Comparison of ENCODE assay signal across 8 cellular contexts in genomic region chr6:15365273-15365687, GRCh38.
DNase-seq lines count a peak whose midpoint lies in the region; ATAC-seq lines count a peak whose summit lies in the region.

No MANE protein-coding gene starts in this region.

- H3K27me3 Mint-ChIP-seq in stimulated activated naive CD8-positive, alpha-beta T cell treated with anti-CD3 and anti-CD28 coated beads, Interleukin-15, Interleukin-2, amounts not matched to agents 100 ng/mL and 50 ng/mL, for 24 hours = no peaks in the 10 kb centered on the region

- peaks cover 29% of the 10 kb centered on the region for H3K36me3 Mint-ChIP-seq in stimulated activated naive CD8-positive, alpha-beta T cell treated with anti-CD3 and anti-CD28 coated beads, Interleukin-15, Interleukin-2, amounts not matched to agents 100 ng/mL and 50 ng/mL, for 24 hours (ENCODE audit: low read depth)

- no peaks in the 10 kb centered on the region for H3K27me3 ChIP-seq in endocrine pancreas (ENCODE audit: control insufficient read depth, insufficient read depth, low read length)

- no peaks in the 10 kb centered on the region for H3K9me3 ChIP-seq in endocrine pancreas (ENCODE audit: control insufficient read depth, low read length)
- no peaks in the 10 kb centered on the region for H3K9me3 ChIP-seq in mesodermal cell (ENCODE audit: control insufficient read depth, low read length)

- H3K4me3 ChIP-seq in endocrine pancreas (ENCODE audit: control insufficient read depth, insufficient read depth, low read length) (peak overlapping the region; percentile 65), mesodermal cell (ENCODE audit: extremely low read depth, insufficient read depth, low read length, poor library complexity, severe bottlenecking) (no peak overlapping the region)

- ATAC-seq in GM21423 (IDR thresholded peaks at IDR 0.05; ENCODE audit: unreplicated experiment) (peak; percentile 36), GM18498 (IDR thresholded peaks at IDR 0.05; ENCODE audit: unreplicated experiment) (no peak)

- H3K4me1 ChIP-seq in endocrine pancreas (ENCODE audit: control insufficient read depth, insufficient read depth, low read length) (peaks cover 14% of the 10 kb centered on the region), mesodermal cell (ENCODE audit: control insufficient read depth, insufficient read depth, low read length, poor library complexity, severe bottlenecking) (peaks cover 14% of the 10 kb centered on the region)

- peaks cover 8% of the 10 kb centered on the region for H3K4me1 Mint-ChIP-seq in stimulated activated naive CD8-positive, alpha-beta T cell treated with anti-CD3 and anti-CD28 coated beads, Interleukin-15, Interleukin-2, amounts not matched to agents 100 ng/mL and 50 ng/mL, for 24 hours (ENCODE audit: low read depth)

- peak overlapping the region; percentile 46 for H3K27ac Mint-ChIP-seq in stimulated activated naive CD8-positive, alpha-beta T cell treated with anti-CD3 and anti-CD28 coated beads, Interleukin-15, Interleukin-2, amounts not matched to agents 100 ng/mL and 50 ng/mL, for 24 hours

- peak overlapping the region; percentile 59 for H3K4me3 Mint-ChIP-seq in stimulated activated naive CD8-positive, alpha-beta T cell treated with anti-CD3 and anti-CD28 coated beads, Interleukin-15, Interleukin-2, amounts not matched to agents 100 ng/mL and 50 ng/mL, for 24 hours

- H3K9me3 Mint-ChIP-seq in stimulated activated naive CD8-positive, alpha-beta T cell treated with anti-CD3 and anti-CD28 coated beads, Interleukin-15, Interleukin-2, amounts not matched to agents 100 ng/mL and 50 ng/mL, for 24 hours = no peaks in the 10 kb centered on the region

- H3K9ac ChIP-seq in endocrine pancreas (ENCODE audit: control insufficient read depth, insufficient read depth, low read length) = no peak overlapping the region

- WGBS in mesodermal cell (ENCODE audit: insufficient coverage in 2 of 2), 2 experiments = 31 to 45% methylated on average over 11 of the region's 13 CpGs

- peak; percentile 66 for DNase-seq in NCI-H2196 treated with DMSO at 0.1 percent for 48 hours (lab: John Stamatoyannopoulos, UW; ENCODE audit: unreplicated experiment)
- DNase-seq in activated CD4-positive, alpha-beta T cell treated with anti-CD3 and anti-CD28 coated beads for 48 hours = peak; percentile 54
- DNase-seq in HuH-7.5 (ENCODE audit: low spot score) = no peak

- H3K36me3 ChIP-seq in endocrine pancreas (ENCODE audit: control insufficient read depth, insufficient read depth, low read length) (no peaks in the 10 kb centered on the region), mesodermal cell (ENCODE audit: control insufficient read depth, insufficient read depth, low read length) (no peaks in the 10 kb centered on the region)

- peak overlapping the region; percentile 17 for H3K27ac ChIP-seq in mesodermal cell (ENCODE audit: low read depth, low read length, severe bottlenecking)
